29 cellular contexts compared by ENCODE assay signal in the genomic region with DNA sequence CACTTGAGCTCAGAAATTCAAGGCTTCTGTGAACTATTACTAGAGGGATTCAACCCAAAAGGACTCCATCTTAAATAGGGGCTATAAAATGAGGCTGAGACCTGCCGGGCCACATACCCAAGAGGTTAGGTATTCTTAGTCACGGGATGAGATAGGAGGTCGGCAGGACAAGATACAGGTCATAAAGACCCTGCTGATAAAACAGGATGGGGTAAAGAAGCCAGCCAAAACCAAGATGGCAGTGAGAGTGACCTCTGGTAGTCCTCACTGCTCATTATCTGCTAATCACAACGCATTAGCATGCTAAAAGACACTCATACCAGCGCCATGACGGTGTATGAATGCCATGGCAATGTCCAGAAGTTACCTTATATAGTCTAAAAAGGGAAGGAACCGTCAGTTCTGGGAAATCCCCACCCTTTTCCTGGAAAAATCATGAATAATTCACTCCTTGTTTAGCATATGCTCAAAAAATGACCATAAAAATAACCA.
"Had no signal": no experiment of that assay in that cellular context is flagged by ENCODE, and none has a peak within 500 bp of the region (broad histone marks: within the 10 kb centered on the region; RNA-seq: fewer than 3 reads in every experiment).

No MANE protein-coding gene starts in this region.

- H3K27ac ChIP-seq: gastroesophageal sphincter, neural progenitor cell, right atrium auricular region, suprapubic skin, tibial nerve had no signal

- H3K36me3 Mint-ChIP-seq: activated naive CD4-positive, alpha-beta T cell treated with anti-CD3 and anti-CD28 coated beads, Interleukin-2, amount 10 ng/mL, durations not matched to agents 7 days and 5 days; activated naive CD8-positive, alpha-beta T cell treated with anti-CD3 and anti-CD28 coated beads, Interleukin-2, amount 10 ng/mL, durations not matched to agents 7 days and 5 days; immature natural killer cell; natural killer cell; neural progenitor cell; stimulated activated naive B cell treated with anti-CD40 and anti-IgM and Interleukin-4, amounts not matched to agents 10 μg/mL and 1 μg/mL and 100 μg/mL, for 72 hours had no signal

- DNase-seq: activated CD4-positive, alpha-beta memory T cell treated with anti-CD3 and anti-CD28 coated beads, Interleukin-2, amount 10 ng/mL, durations not matched to agents 7 days and 5 days; activated CD4-positive, alpha-beta T cell treated with anti-CD3 and anti-CD28 coated beads, Interleukin-2, amount 10 ng/mL, durations not matched to agents 24 days and 14 days; activated CD4-positive, CD25-positive, alpha-beta regulatory T cell treated with anti-CD3 and anti-CD28 coated beads, Interleukin-2, amount 50 U/mL, for 72 hours; activated CD8-positive, alpha-beta memory T cell treated with anti-CD3 and anti-CD28 coated beads, Interleukin-2, amount 50 U/mL, for 48 hours; activated gamma-delta T cell; activated naive CD4-positive, alpha-beta T cell treated with anti-CD3 and anti-CD28 coated beads, Interleukin-2, amount 10 ng/mL, durations not matched to agents 7 days and 5 days; activated naive CD8-positive, alpha-beta T cell treated with anti-CD3 and anti-CD28 coated beads, Interleukin-2, amount 10 ng/mL, durations not matched to agents 7 days and 5 days; activated T-cell treated with anti-CD3 and anti-CD28 coated beads, Interleukin-2, amount 50 U/mL, for 24 hours; caudate nucleus; cortex of kidney; effector memory CD8-positive, alpha-beta T cell; head of caudate nucleus; hippocampal formation; immature natural killer cell; kidney; natural killer cell; stimulated activated CD4-positive, alpha-beta T cell treated with anti-CD3 and anti-CD28 coated beads, Interleukin-2, amount 100 ng/mL, for 24 hours; stimulated activated naive B cell treated with anti-CD40 and anti-IgM and Interleukin-4, amounts not matched to agents 10 μg/mL and 1 μg/mL and 100 μg/mL, for 72 hours; T-helper 9 cell had no signal

- ATAC-seq: effector memory CD8-positive, alpha-beta T cell; gastroesophageal sphincter; natural killer cell; stimulated activated naive B cell treated with anti-CD40 and anti-IgM and Interleukin-4, amounts not matched to agents 10 μg/mL and 1 μg/mL and 100 μg/mL, for 72 hours had no signal

- H3K4me1 ChIP-seq: gastroesophageal sphincter, neural progenitor cell, right atrium auricular region, suprapubic skin, tibial nerve had no signal

- H3K9me3 ChIP-seq: gastroesophageal sphincter, right atrium auricular region, suprapubic skin had no signal

- H3K9me3 Mint-ChIP-seq: activated CD4-positive, alpha-beta memory T cell treated with anti-CD3 and anti-CD28 coated beads, Interleukin-2, amount 10 ng/mL, durations not matched to agents 7 days and 5 days; activated CD4-positive, alpha-beta T cell treated with anti-CD3 and anti-CD28 coated beads, Interleukin-2, amount 10 ng/mL, durations not matched to agents 24 days and 14 days; activated naive CD4-positive, alpha-beta T cell treated with anti-CD3 and anti-CD28 coated beads, Interleukin-2, amount 10 ng/mL, durations not matched to agents 7 days and 5 days; activated naive CD8-positive, alpha-beta T cell treated with anti-CD3 and anti-CD28 coated beads, Interleukin-2, amount 10 ng/mL, durations not matched to agents 7 days and 5 days; activated T-cell treated with anti-CD3 and anti-CD28 coated beads, Interleukin-2, amount 50 U/mL, for 24 hours had no signal

- H3K27me3 ChIP-seq: gastroesophageal sphincter, neural progenitor cell, right atrium auricular region, suprapubic skin, tibial nerve had no signal

- H3K4me3 ChIP-seq: gastroesophageal sphincter, neural progenitor cell, right atrium auricular region, smooth muscle cell, suprapubic skin, tibial nerve had no signal

- H3K4me1 Mint-ChIP-seq: activated CD4-positive, alpha-beta memory T cell treated with anti-CD3 and anti-CD28 coated beads, Interleukin-2, amount 10 ng/mL, durations not matched to agents 7 days and 5 days; activated CD4-positive, alpha-beta T cell treated with anti-CD3 and anti-CD28 coated beads, Interleukin-2, amount 10 ng/mL, durations not matched to agents 24 days and 14 days; activated naive CD4-positive, alpha-beta T cell treated with anti-CD3 and anti-CD28 coated beads, Interleukin-2, amount 10 ng/mL, durations not matched to agents 7 days and 5 days; activated naive CD8-positive, alpha-beta T cell treated with anti-CD3 and anti-CD28 coated beads, Interleukin-2, amount 10 ng/mL, durations not matched to agents 7 days and 5 days; immature natural killer cell; natural killer cell; neural progenitor cell; stimulated activated naive B cell treated with anti-CD40 and anti-IgM and Interleukin-4, amounts not matched to agents 10 μg/mL and 1 μg/mL and 100 μg/mL, for 72 hours had no signal

- H3K4me3 Mint-ChIP-seq: activated CD4-positive, alpha-beta memory T cell treated with anti-CD3 and anti-CD28 coated beads, Interleukin-2, amount 10 ng/mL, durations not matched to agents 7 days and 5 days; activated CD4-positive, alpha-beta T cell treated with anti-CD3 and anti-CD28 coated beads, Interleukin-2, amount 10 ng/mL, durations not matched to agents 24 days and 14 days; activated naive CD4-positive, alpha-beta T cell treated with anti-CD3 and anti-CD28 coated beads, Interleukin-2, amount 10 ng/mL, durations not matched to agents 7 days and 5 days; activated naive CD8-positive, alpha-beta T cell treated with anti-CD3 and anti-CD28 coated beads, Interleukin-2, amount 10 ng/mL, durations not matched to agents 7 days and 5 days; activated T-cell treated with anti-CD3 and anti-CD28 coated beads, Interleukin-2, amount 50 U/mL, for 24 hours; effector memory CD8-positive, alpha-beta T cell; immature natural killer cell; natural killer cell; neural progenitor cell; stimulated activated naive B cell treated with anti-CD40 and anti-IgM and Interleukin-4, amounts not matched to agents 10 μg/mL and 1 μg/mL and 100 μg/mL, for 72 hours; T-helper 1 cell treated with Interleukin-12 subunit alpha and Interleukin-12 subunit beta and Interleukin-4 antibody, amounts not matched to agents 30 μg/mL and 1 μg/mL, for 36 hours had no signal

- H3K27ac Mint-ChIP-seq: activated CD4-positive, alpha-beta memory T cell treated with anti-CD3 and anti-CD28 coated beads, Interleukin-2, amount 10 ng/mL, durations not matched to agents 7 days and 5 days; activated CD4-positive, alpha-beta T cell treated with anti-CD3 and anti-CD28 coated beads, Interleukin-2, amount 10 ng/mL, durations not matched to agents 24 days and 14 days; activated naive CD4-positive, alpha-beta T cell treated with anti-CD3 and anti-CD28 coated beads, Interleukin-2, amount 10 ng/mL, durations not matched to agents 7 days and 5 days; activated naive CD8-positive, alpha-beta T cell treated with anti-CD3 and anti-CD28 coated beads, Interleukin-2, amount 10 ng/mL, durations not matched to agents 7 days and 5 days; activated T-cell treated with anti-CD3 and anti-CD28 coated beads, Interleukin-2, amount 50 U/mL, for 24 hours; effector memory CD8-positive, alpha-beta T cell; immature natural killer cell; natural killer cell; neural progenitor cell; stimulated activated naive B cell treated with anti-CD40 and anti-IgM and Interleukin-4, amounts not matched to agents 10 μg/mL and 1 μg/mL and 100 μg/mL, for 72 hours; T-helper 1 cell treated with Interleukin-12 subunit alpha and Interleukin-12 subunit beta and Interleukin-4 antibody, amounts not matched to agents 30 μg/mL and 1 μg/mL, for 36 hours had no signal

- H3K27me3 Mint-ChIP-seq: activated CD4-positive, alpha-beta memory T cell treated with anti-CD3 and anti-CD28 coated beads, Interleukin-2, amount 10 ng/mL, durations not matched to agents 7 days and 5 days; activated CD4-positive, alpha-beta T cell treated with anti-CD3 and anti-CD28 coated beads, Interleukin-2, amount 10 ng/mL, durations not matched to agents 24 days and 14 days; activated naive CD4-positive, alpha-beta T cell treated with anti-CD3 and anti-CD28 coated beads, Interleukin-2, amount 10 ng/mL, durations not matched to agents 7 days and 5 days; activated naive CD8-positive, alpha-beta T cell treated with anti-CD3 and anti-CD28 coated beads, Interleukin-2, amount 10 ng/mL, durations not matched to agents 7 days and 5 days; activated T-cell treated with anti-CD3 and anti-CD28 coated beads, Interleukin-2, amount 50 U/mL, for 24 hours; effector memory CD8-positive, alpha-beta T cell; stimulated activated naive B cell treated with anti-CD40 and anti-IgM and Interleukin-4, amounts not matched to agents 10 μg/mL and 1 μg/mL and 100 μg/mL, for 72 hours had no signal

- FAIRE-seq: astrocyte, endothelial cell of umbilical vein, kidney, TTC549 had no signal

- H3K4me2 ChIP-seq: neural progenitor cell, smooth muscle cell had no signal

- H2AFZ ChIP-seq: neural progenitor cell had no signal

- H3K9ac ChIP-seq: neural progenitor cell had no signal

- H3K36me3 ChIP-seq: gastroesophageal sphincter, neural progenitor cell, right atrium auricular region, suprapubic skin, tibial nerve had no signal
